In the genomic region with DNA sequence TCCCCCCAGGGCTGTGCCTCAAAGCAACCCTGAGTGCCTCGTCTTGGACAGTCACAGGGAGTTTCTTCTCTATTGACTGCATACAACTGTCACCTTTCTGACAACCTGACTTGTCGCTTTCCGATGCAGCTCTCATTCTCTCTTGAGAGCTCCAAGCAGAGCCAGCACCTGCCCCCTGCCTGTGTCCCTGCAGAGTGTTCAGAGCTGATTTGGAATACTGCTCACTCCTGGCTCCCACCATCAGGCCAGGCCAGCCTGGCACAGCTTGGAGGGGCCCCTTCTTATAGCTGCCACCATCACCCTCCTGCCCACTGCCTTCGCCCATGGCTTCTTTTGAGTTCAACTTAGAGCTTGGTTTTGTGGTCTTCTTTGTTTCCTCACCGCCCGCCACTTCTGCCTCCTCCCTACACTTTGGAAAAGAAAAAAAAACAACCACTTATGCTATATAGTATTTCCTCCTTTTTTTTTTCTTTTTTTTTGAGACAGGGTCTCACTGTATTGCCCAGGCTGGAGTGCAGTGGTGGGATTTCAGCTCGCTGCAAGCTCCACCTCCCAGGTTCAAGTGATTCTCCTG, we compare ENCODE assay signal across 26 cellular contexts. TPM values are rescaled to one million over a fixed set of nuclear protein-coding genes. Genes with fewer than 3 reads are reported as not detected.
DNase-seq lines count a peak whose midpoint lies in the region; ATAC-seq and TF ChIP-seq lines count a peak whose summit lies in the region.
"Had no signal": no experiment of that assay in that cellular context is flagged by ENCODE, and none has a peak within 500 bp of the region (broad histone marks: within the 10 kb centered on the region; RNA-seq: fewer than 3 reads in every experiment).

No MANE protein-coding gene starts in this region.

- no peaks in the 10 kb centered on the region for H3K36me3 ChIP-seq in gastrocnemius medialis
- H3K36me3 ChIP-seq in effector memory CD4-positive, alpha-beta T cell (ENCODE audit: control insufficient read depth, insufficient read depth, low read length) = no peaks in the 10 kb centered on the region
- H3K36me3 ChIP-seq: brain microvascular endothelial cell, MG63 had no signal

- no peak for TF ChIP-seq CTCF in gastrocnemius medialis (IDR thresholded peaks at IDR 0.05 in 4 of 5, conservative IDR thresholded peaks at IDR 0.05 in 1 of 5)

- H3K27me3 ChIP-seq in gastrocnemius medialis = no peaks in the 10 kb centered on the region
- no peaks in the 10 kb centered on the region for H3K27me3 ChIP-seq in effector memory CD4-positive, alpha-beta T cell (replicated peaks; ENCODE audit: control insufficient read depth, insufficient read depth, low read length, poor library complexity, severe bottlenecking)
- H3K27me3 ChIP-seq: brain microvascular endothelial cell, MG63 had no signal

- ATAC-seq in activated naive CD8-positive, alpha-beta T cell treated with anti-CD3 and anti-CD28 coated beads, Interleukin-2, amount 10 ng/mL, durations not matched to agents 7 days and 5 days (ENCODE audit: low read depth) = no peak
- no peak for ATAC-seq in gastrocnemius medialis
- ATAC-seq: left colon; naive thymus-derived CD8-positive, alpha-beta T cell had no signal

- no peak for DNase-seq in activated naive CD8-positive, alpha-beta T cell treated with anti-CD3 and anti-CD28 coated beads, Interleukin-2, amount 10 ng/mL, durations not matched to agents 7 days and 5 days
- DNase-seq in activated naive CD8-positive, alpha-beta T cell treated with anti-CD3 and anti-CD28 coated beads for 36 hours = no peak
- DNase-seq in Jurkat, Clone E6-1 (ENCODE audit: low read depth, low spot score) = peak; percentile 57
- DNase-seq in UCSD-AML1 (lab: John Stamatoyannopoulos, UW; ENCODE audit: unreplicated experiment) (peak; percentile 26), gastrocnemius medialis (no peak), HCEC 1CT (no peak), epidermal melanocyte (ENCODE audit: insufficient read length, low spot score) (no peak)
- no peak for DNase-seq in effector memory CD4-positive, alpha-beta T cell
- DNase-seq: activated CD4-positive, alpha-beta T cell treated with anti-CD3 and anti-CD28 coated beads for 48 hours; activated CD8-positive, alpha-beta memory T cell treated with anti-CD3 and anti-CD28 coated beads, Interleukin-2, amount 50 U/mL, for 4 hours; brain microvascular endothelial cell; H7; head of caudate nucleus; IMR-90; left colon; MG63; naive thymus-derived CD8-positive, alpha-beta T cell; NCI-H187; OCI-M1; SHP77 treated with DMSO at 0.1 percent for 48 hours; substantia nigra; T-helper 1 cell had no signal

- H3K27ac ChIP-seq in gastrocnemius medialis = peak overlapping the region in 3 of 4 donors; percentile 8 to 61 (median 36)
- H3K27ac ChIP-seq in effector memory CD4-positive, alpha-beta T cell (ENCODE audit: insufficient read depth, low read length, poor library complexity, severe bottlenecking) = no peak overlapping the region
- H3K27ac ChIP-seq: brain microvascular endothelial cell, C4-2B had no signal

- peaks cover 6% of the 10 kb centered on the region for H3K36me3 Mint-ChIP-seq in activated naive CD8-positive, alpha-beta T cell treated with anti-CD3 and anti-CD28 coated beads, Interleukin-2, amount 10 ng/mL, durations not matched to agents 7 days and 5 days
- no peaks in the 10 kb centered on the region for H3K36me3 Mint-ChIP-seq in activated naive CD8-positive, alpha-beta T cell treated with anti-CD3 and anti-CD28 coated beads for 36 hours

- in situ Hi-C loops in gastrocnemius medialis (cut with MboI; ENCODE audit: low sequenced_read_pairs in 4 of 4) = no loop called here

- H3K9me3 Mint-ChIP-seq in activated naive CD8-positive, alpha-beta T cell treated with anti-CD3 and anti-CD28 coated beads, Interleukin-2, amount 10 ng/mL, durations not matched to agents 7 days and 5 days = no peaks in the 10 kb centered on the region
- H3K9me3 Mint-ChIP-seq in activated naive CD8-positive, alpha-beta T cell treated with anti-CD3 and anti-CD28 coated beads for 36 hours = no peaks in the 10 kb centered on the region
- H3K9me3 Mint-ChIP-seq: activated T-helper 2 cell treated with anti-CD3 and anti-CD28 coated beads, Interferon-gamma antibody, Interleukin-2, Interleukin-4, amounts not matched to agents 10 μg/mL and 5 μg/mL and 100 μg/mL, durations not matched to agents 14 hours and 24 hours and 36 hours; naive thymus-derived CD8-positive, alpha-beta T cell had no signal

- H3K27ac Mint-ChIP-seq in activated naive CD8-positive, alpha-beta T cell treated with anti-CD3 and anti-CD28 coated beads, Interleukin-2, amount 10 ng/mL, durations not matched to agents 7 days and 5 days = peak overlapping the region; percentile 10
- no peak overlapping the region for H3K27ac Mint-ChIP-seq in activated naive CD8-positive, alpha-beta T cell treated with anti-CD3 and anti-CD28 coated beads for 36 hours
- H3K27ac Mint-ChIP-seq: activated T-helper 2 cell treated with anti-CD3 and anti-CD28 coated beads, Interferon-gamma antibody, Interleukin-2, Interleukin-4, amounts not matched to agents 10 μg/mL and 5 μg/mL and 100 μg/mL, durations not matched to agents 14 hours and 24 hours and 36 hours had no signal

- H3K9me3 ChIP-seq in gastrocnemius medialis = no peaks in the 10 kb centered on the region
- no peaks in the 10 kb centered on the region for H3K9me3 ChIP-seq in effector memory CD4-positive, alpha-beta T cell (ENCODE audit: control insufficient read depth, low read length)
- H3K9me3 ChIP-seq: MG63 had no signal

- no peak for TF ChIP-seq POLR2A in gastrocnemius medialis (IDR thresholded peaks at IDR 0.05)

- intact Hi-C loops in gastrocnemius medialis (cut with DNase I; ENCODE audit: low total_unique reads) = no loop called here

- peaks cover 24% of the 10 kb centered on the region for H3K4me1 Mint-ChIP-seq in activated naive CD8-positive, alpha-beta T cell treated with anti-CD3 and anti-CD28 coated beads, Interleukin-2, amount 10 ng/mL, durations not matched to agents 7 days and 5 days
- peaks cover 7% of the 10 kb centered on the region for H3K4me1 Mint-ChIP-seq in activated naive CD8-positive, alpha-beta T cell treated with anti-CD3 and anti-CD28 coated beads for 36 hours

- no peaks in the 10 kb centered on the region for H3K27me3 Mint-ChIP-seq in activated naive CD8-positive, alpha-beta T cell treated with anti-CD3 and anti-CD28 coated beads, Interleukin-2, amount 10 ng/mL, durations not matched to agents 7 days and 5 days
- H3K27me3 Mint-ChIP-seq in activated naive CD8-positive, alpha-beta T cell treated with anti-CD3 and anti-CD28 coated beads for 36 hours = no peaks in the 10 kb centered on the region

- no peaks in the 10 kb centered on the region for H3K4me1 ChIP-seq in gastrocnemius medialis
- H3K4me1 ChIP-seq in effector memory CD4-positive, alpha-beta T cell (ENCODE audit: control insufficient read depth, insufficient read depth, low read length, poor library complexity, severe bottlenecking) = no peaks in the 10 kb centered on the region

- no peak overlapping the region for H3K4me3 Mint-ChIP-seq in activated naive CD8-positive, alpha-beta T cell treated with anti-CD3 and anti-CD28 coated beads, Interleukin-2, amount 10 ng/mL, durations not matched to agents 7 days and 5 days
- no peak overlapping the region for H3K4me3 Mint-ChIP-seq in activated naive CD8-positive, alpha-beta T cell treated with anti-CD3 and anti-CD28 coated beads for 36 hours

- POLR2A ChIA-PET in activated naive CD8-positive, alpha-beta T cell treated with anti-CD3 and anti-CD28 coated beads, Interleukin-2, amount 10 ng/mL, durations not matched to agents 7 days and 5 days (lab: Charles Lee) = interaction anchor here (1.3 to 3.6 kb wide), 2 partner anchors 11 to 43 kb away, joined by 4 to 28 read pairs; a partner anchor contains a TSS

- H3K4me3 ChIP-seq in Jurkat, Clone E6-1 (ENCODE audit: low read length) = no peak overlapping the region
- no peak overlapping the region for H3K4me3 ChIP-seq in gastrocnemius medialis
- H3K4me3 ChIP-seq in effector memory CD4-positive, alpha-beta T cell (ENCODE audit: insufficient read depth, low read depth, low read length, poor library complexity, severe bottlenecking) = no peak overlapping the region
- H3K4me3 ChIP-seq: MG63 had no signal

RNA-seq across cellular contexts. Expression of a gene that starts 12.3 kb away (rescaled TPM):
- 1 to 10 TPM; 7.5 to 8.0 TPM for total RNA-seq in activated naive CD8-positive, alpha-beta T cell treated with anti-CD3 and anti-CD28 coated beads, Interleukin-2, amount 10 ng/mL, durations not matched to agents 7 days and 5 days
- 1 to 10 TPM; 4.0 to 5.4 TPM for total RNA-seq in activated naive CD8-positive, alpha-beta T cell treated with anti-CD3 and anti-CD28 coated beads for 36 hours
- not detected for polyA plus RNA-seq in Jurkat, Clone E6-1 (2012; ENCODE audit: insufficient read depth, insufficient read length)
- total RNA-seq in gastrocnemius medialis = 1 to 10 TPM in 3 of 4 donors, under 1 TPM in 1; 0.39 to 5.0 (median 3.4) TPM
- total RNA-seq: A673, osteocyte had no signal

RNA-seq across cellular contexts. Expression of a gene that starts 57.6 kb away (rescaled TPM):
- 100 to 1,000 TPM; 186 to 207 TPM for total RNA-seq in activated naive CD8-positive, alpha-beta T cell treated with anti-CD3 and anti-CD28 coated beads, Interleukin-2, amount 10 ng/mL, durations not matched to agents 7 days and 5 days
- total RNA-seq in activated naive CD8-positive, alpha-beta T cell treated with anti-CD3 and anti-CD28 coated beads for 36 hours = 100 to 1,000 TPM; 130 to 136 TPM
- 418 TPM for polyA plus RNA-seq in Jurkat, Clone E6-1 (2012; ENCODE audit: insufficient read depth, insufficient read length)
- total RNA-seq in gastrocnemius medialis = 10 to 100 TPM; 10.8 to 14.6 (median 13.0) TPM

Comparison
In these comparisons a context has a peak if more than half of its experiments do, and no peak if none do; other contexts are left out.
1. DNase-seq: peak in Jurkat, Clone E6-1 (single experiment) and UCSD-AML1 (single experiment); none in activated naive CD8-positive, alpha-beta T cell treated with anti-CD3 and anti-CD28 coated beads, Interleukin-2, amount 10 ng/mL, durations not matched to agents 7 days and 5 days (single experiment), activated naive CD8-positive, alpha-beta T cell treated with anti-CD3 and anti-CD28 coated beads for 36 hours (single experiment), gastrocnemius medialis (0 of 2), effector memory CD4-positive, alpha-beta T cell (0 of 3), HCEC 1CT (single experiment) and epidermal melanocyte (single experiment).
2. RNA of a gene that starts 57.6 kb away (total RNA-seq): 186 to 207 TPM in activated naive CD8-positive, alpha-beta T cell treated with anti-CD3 and anti-CD28 coated beads, Interleukin-2, amount 10 ng/mL, durations not matched to agents 7 days and 5 days and 130 to 136 TPM in activated naive CD8-positive, alpha-beta T cell treated with anti-CD3 and anti-CD28 coated beads for 36 hours; 10.8 to 14.6 TPM in gastrocnemius medialis; every median in the first group is over 4 times any median in the second.